ENCODE assay signal across 8 cellular contexts in genomic region chr9:15306757-15307522, GRCh38. TPM values are rescaled to one million over a fixed set of nuclear protein-coding genes. Genes with fewer than 3 reads are reported as not detected.
DNase-seq lines count a peak whose midpoint lies in the region; ATAC-seq lines count a peak whose summit lies in the region.

TSS of gene TTC39B (minus strand) at chr9:15307216. CDS start at chr9:15307125, 91 bp downstream.

- peak within 1 kb of the TSS; percentile 100 for H3K4me2 ChIP-seq in skeletal muscle satellite cell (ENCODE audit: low read length)

- no peaks in the 10 kb centered on the region for H3K36me3 ChIP-seq in skeletal muscle satellite cell (ENCODE audit: insufficient read depth, low read length)

- H3K4me1 ChIP-seq in skeletal muscle satellite cell (ENCODE audit: control insufficient read depth, insufficient read depth, low read length): peaks cover 41% of the 10 kb centered on the region

- H3K4me3 ChIP-seq in iPS-18c (ENCODE audit: insufficient read depth, low read depth, low read length): peak within 1 kb of the TSS; percentile 88
- H3K4me3 ChIP-seq in skeletal muscle satellite cell (ENCODE audit: low read length): peak within 1 kb of the TSS; percentile 90

- DNase-seq in NK-92 treated with Interleukin-12 subunit alpha and Interleukin-12 subunit beta, amount 100 ng/mL, for 24 hours (lab: John Stamatoyannopoulos, UW): peak; percentile 69
- DNase-seq in NK-92 (lab: John Stamatoyannopoulos, UW; ENCODE audit: unreplicated experiment) (no peak), NCI-H2029 (lab: John Stamatoyannopoulos, UW) (peak; percentile 64), UCSD-AML1 (lab: John Stamatoyannopoulos, UW; ENCODE audit: unreplicated experiment) (peak; percentile 94), T47D (ENCODE audit: low read depth in 1 of 2, low spot score in 1 of 2) (peak; percentile 62 to 94)

- in situ Hi-C loops in T47D (cut with HindIII; ENCODE audit: low pct_unique_long_range_greater_than_20kb, low sequenced_read_pairs): no loop called here

- no peaks in the 10 kb centered on the region for H3K27me3 ChIP-seq in skeletal muscle satellite cell (ENCODE audit: control insufficient read depth, insufficient read depth, low read length)

- peak; percentile 90 for ATAC-seq in HG02973 (IDR thresholded peaks at IDR 0.05; ENCODE audit: unreplicated experiment)

- peak within 1 kb of the TSS; percentile 93 for H3K9ac ChIP-seq in skeletal muscle satellite cell (ENCODE audit: low read depth, low read length)

- no peaks in the 10 kb centered on the region for H3K9me3 ChIP-seq in iPS-18c (ENCODE audit: control insufficient read depth, insufficient read depth, low read length)
- H3K9me3 ChIP-seq in skeletal muscle satellite cell (replicated peaks; ENCODE audit: low read length): no peaks in the 10 kb centered on the region

RNA-seq across cellular contexts. Expression of gene TTC39B, which starts in this region (rescaled TPM):
- 6.3 TPM in 2 replicates for total RNA-seq in skeletal muscle satellite cell (2012; rRNA removed)
